ENCODE assay signal across 29 cellular contexts in genomic region chr10:106076496-106076895, GRCh38.
"Had no signal": no experiment of that assay in that cellular context is flagged by ENCODE, and none has a peak within 500 bp of the region (broad histone marks: within the 10 kb centered on the region; RNA-seq: fewer than 3 reads in every experiment).

No MANE protein-coding gene starts in this region.

- H3K27ac Mint-ChIP-seq: activated CD4-positive, alpha-beta T cell treated with anti-CD3 and anti-CD28 coated beads, Interleukin-2, amount 10 ng/mL, durations not matched to agents 24 days and 14 days; activated CD8-positive, alpha-beta T cell treated with anti-CD3 and anti-CD28 coated beads for 36 hours; activated naive CD8-positive, alpha-beta T cell treated with anti-CD3 and anti-CD28 coated beads, Interleukin-2, amount 10 ng/mL, durations not matched to agents 7 days and 5 days; activated T-cell treated with anti-CD3 and anti-CD28 coated beads, Interleukin-2, amount 50 U/mL, for 72 hours; activated T-helper 17 cell treated with anti-CD3 and anti-CD28 coated beads, Interleukin-2, amount 50 U/mL, for 72 hours; brain; T-helper 1 cell treated with Interleukin-12 subunit alpha and Interleukin-12 subunit beta and Interleukin-4 antibody, amounts not matched to agents 30 μg/mL and 1 μg/mL, for 36 hours; T-helper 2 cell treated with Interferon-gamma antibody and Interleukin-4, amounts not matched to agents 5 μg/mL and 100 μg/mL, for 36 hours had no signal

- DNase-seq: activated CD4-positive, alpha-beta T cell treated with anti-CD3 and anti-CD28 coated beads, Interleukin-2, amount 10 ng/mL, durations not matched to agents 24 days and 14 days; activated CD4-positive, alpha-beta T cell treated with anti-CD3 and anti-CD28 coated beads, Interleukin-2, amount 50 U/mL, for 4 hours; activated CD8-positive, alpha-beta T cell treated with anti-CD3 and anti-CD28 coated beads for 36 hours; activated effector memory CD4-positive, alpha-beta T cell treated with anti-CD3 and anti-CD28 coated beads, Interleukin-2, amount 50 U/mL, for 16 hours; activated naive CD4-positive, alpha-beta T cell; activated naive CD4-positive, alpha-beta T cell treated with anti-CD3 and anti-CD28 coated beads, Interleukin-2, amount 50 U/mL, for 16 hours; activated naive CD8-positive, alpha-beta T cell treated with anti-CD3 and anti-CD28 coated beads, Interleukin-2, amount 10 ng/mL, durations not matched to agents 7 days and 5 days; activated T-cell treated with anti-CD3 and anti-CD28 coated beads, Interleukin-2, amount 50 U/mL, for 1 hour; activated T-cell treated with anti-CD3 and anti-CD28 coated beads, Interleukin-2, amount 50 U/mL, for 72 hours; MM.1S; MV-4-11; NCI-H1092; NCI-H1436 treated with DMSO at 0.1 percent for 48 hours; NCI-H1694 treated with DMSO at 0.1 percent for 48 hours; NCI-H2029; NCI-H345; NCI-H524 treated with DMSO at 0.1 percent for 48 hours; NK-92 treated with Interleukin-12 subunit alpha and Interleukin-12 subunit beta, amount 100 ng/mL, for 24 hours; PC-3; Peyer's patch; RPMI8226; SHP77 treated with DMSO at 0.1 percent for 48 hours; SK-N-SH had no signal

- H3K9me3 ChIP-seq: Peyer's patch, SJSA1, SK-N-SH had no signal

- H3K4me1 Mint-ChIP-seq: activated CD4-positive, alpha-beta T cell treated with anti-CD3 and anti-CD28 coated beads, Interleukin-2, amount 10 ng/mL, durations not matched to agents 24 days and 14 days; activated naive CD8-positive, alpha-beta T cell treated with anti-CD3 and anti-CD28 coated beads, Interleukin-2, amount 10 ng/mL, durations not matched to agents 7 days and 5 days; activated T-helper 17 cell treated with anti-CD3 and anti-CD28 coated beads, Interleukin-2, amount 50 U/mL, for 72 hours had no signal

- H3K4me3 ChIP-seq: Peyer's patch, SJSA1 had no signal

- H3K36me3 ChIP-seq: Peyer's patch, SJSA1 had no signal

- H3K27me3 Mint-ChIP-seq: activated CD4-positive, alpha-beta T cell treated with anti-CD3 and anti-CD28 coated beads, Interleukin-2, amount 10 ng/mL, durations not matched to agents 24 days and 14 days; activated CD8-positive, alpha-beta T cell treated with anti-CD3 and anti-CD28 coated beads for 36 hours; activated naive CD8-positive, alpha-beta T cell treated with anti-CD3 and anti-CD28 coated beads, Interleukin-2, amount 10 ng/mL, durations not matched to agents 7 days and 5 days; activated T-helper 17 cell treated with anti-CD3 and anti-CD28 coated beads, Interleukin-2, amount 50 U/mL, for 72 hours; brain had no signal

- ATAC-seq: activated CD8-positive, alpha-beta T cell treated with anti-CD3 and anti-CD28 coated beads for 36 hours; activated T-cell treated with anti-CD3 and anti-CD28 coated beads, Interleukin-2, amount 50 U/mL, for 72 hours; activated T-helper 17 cell treated with anti-CD3 and anti-CD28 coated beads, Interleukin-2, amount 50 U/mL, for 72 hours; PC-3 had no signal

- H3K27me3 ChIP-seq: Peyer's patch, SJSA1 had no signal

- H3K27ac ChIP-seq: KMS-11, Peyer's patch, SJSA1 had no signal

- H3K36me3 Mint-ChIP-seq: activated naive CD8-positive, alpha-beta T cell treated with anti-CD3 and anti-CD28 coated beads, Interleukin-2, amount 10 ng/mL, durations not matched to agents 7 days and 5 days; brain had no signal

- H3K4me3 Mint-ChIP-seq: activated CD4-positive, alpha-beta T cell treated with anti-CD3 and anti-CD28 coated beads, Interleukin-2, amount 10 ng/mL, durations not matched to agents 24 days and 14 days; activated CD8-positive, alpha-beta T cell treated with anti-CD3 and anti-CD28 coated beads for 36 hours; activated naive CD8-positive, alpha-beta T cell treated with anti-CD3 and anti-CD28 coated beads, Interleukin-2, amount 10 ng/mL, durations not matched to agents 7 days and 5 days; activated T-cell treated with anti-CD3 and anti-CD28 coated beads, Interleukin-2, amount 50 U/mL, for 72 hours; activated T-helper 17 cell treated with anti-CD3 and anti-CD28 coated beads, Interleukin-2, amount 50 U/mL, for 72 hours; brain; T-helper 1 cell treated with Interleukin-12 subunit alpha and Interleukin-12 subunit beta and Interleukin-4 antibody, amounts not matched to agents 30 μg/mL and 1 μg/mL, for 36 hours; T-helper 2 cell treated with Interferon-gamma antibody and Interleukin-4, amounts not matched to agents 5 μg/mL and 100 μg/mL, for 36 hours had no signal

- H3K4me1 ChIP-seq: Peyer's patch, SJSA1 had no signal

- H3K9ac ChIP-seq: KMS-11, SK-N-SH had no signal

- H3K9me3 Mint-ChIP-seq: activated CD4-positive, alpha-beta T cell treated with anti-CD3 and anti-CD28 coated beads, Interleukin-2, amount 10 ng/mL, durations not matched to agents 24 days and 14 days had no signal

- H3K4me2 ChIP-seq: KMS-11, SK-N-SH had no signal
